In genomic region chr2:173400760-173401159, GRCh38 we compare ENCODE assay signal across 1 cellular context.
TF ChIP-seq lines count a peak whose summit lies in the region.

No MANE protein-coding gene starts in this region.

TF ChIP-seq in GM23338, 12 proteins besides CTCF, POLR2A, EP300 and RAD21:
- TF ChIP-seq ZNF462 (CRISPR knock-in tag; IDR thresholded peaks at IDR 0.05) = no peak
